In genomic region chr2:64945973-64946736, GRCh38 we compare ENCODE assay signal across 1 cellular context.
TF ChIP-seq lines count a peak whose summit lies in the region.

No MANE protein-coding gene starts in this region.

TF ChIP-seq in GM12878, 131 proteins besides CTCF, POLR2A, EP300 and RAD21 (continued from another document and continues in another):
- peak; percentile 14 for TF ChIP-seq CUX1 (IDR thresholded peaks at IDR 0.05; ENCODE audit: insufficient replicate concordance, low read depth, low read length)
- TF ChIP-seq PRDM15 (CRISPR knock-in tag; IDR thresholded peaks at IDR 0.05): no peak
- TF ChIP-seq BMI1 (IDR thresholded peaks at IDR 0.05; ENCODE audit: borderline replicate concordance): peak; percentile 61; the same call in 1 of the 2 replicates
- TF ChIP-seq ZBTB11 (CRISPR knock-in tag; IDR thresholded peaks at IDR 0.05): no peak
- no peak; the same call in 1 of the 2 replicates for TF ChIP-seq STAT3 (IDR thresholded peaks at IDR 0.05; ENCODE audit: low read depth, low read length)
- peak; percentile 79 for TF ChIP-seq KLF5 (IDR thresholded peaks at IDR 0.05; ENCODE audit: partially characterized antibody)
- peak; percentile 95 for TF ChIP-seq POLR2AphosphoS2 (IDR thresholded peaks at IDR 0.05; ENCODE audit: low read depth, low read length)
- TF ChIP-seq SUPT20H (IDR thresholded peaks at IDR 0.05; ENCODE audit: borderline replicate concordance, control insufficient read depth, low read depth, low read length): no peak
- TF ChIP-seq HCFC1 (IDR thresholded peaks at IDR 0.05; ENCODE audit: low read length): peak; percentile 38; the same call in 1 of the 2 replicates
- TF ChIP-seq IRF5 (IDR thresholded peaks at IDR 0.05; ENCODE audit: borderline replicate concordance): no peak
- TF ChIP-seq TAF1 (IDR thresholded peaks at IDR 0.05; ENCODE audit: borderline replicate concordance, low read depth, low read length): peak; percentile 92
- TF ChIP-seq WRNIP1 (IDR thresholded peaks at IDR 0.05; ENCODE audit: borderline replicate concordance, low read depth, low read length): peak; percentile 67; the same call in 1 of the 2 replicates
- peak; percentile 93; the same call in 1 of the 2 replicates for TF ChIP-seq ZNF207 (IDR thresholded peaks at IDR 0.05; ENCODE audit: borderline replicate concordance)
- peak; percentile 99 for TF ChIP-seq CBFB (IDR thresholded peaks at IDR 0.05; ENCODE audit: low read depth)
- peak; percentile 23 for TF ChIP-seq MYC (IDR thresholded peaks at IDR 0.05; ENCODE audit: insufficient read depth, insufficient read length, insufficient replicate concordance, low read length, severe bottlenecking)
- TF ChIP-seq ZNF622 (IDR thresholded peaks at IDR 0.05): no peak
- TF ChIP-seq IKZF2 (IDR thresholded peaks at IDR 0.05): peak; percentile 56 to 88; a peak in 3 of 4 replicates
- peak; percentile 89 for TF ChIP-seq POU2F2 (IDR thresholded peaks at IDR 0.05; ENCODE audit: borderline replicate concordance, low read depth, low read length)
- peak; percentile 76 for TF ChIP-seq MEF2B (IDR thresholded peaks at IDR 0.05; ENCODE audit: partially characterized antibody, poor library complexity, severe bottlenecking)
- peak; percentile 94 for TF ChIP-seq NBN (IDR thresholded peaks at IDR 0.05)
- TF ChIP-seq SPI1 (IDR thresholded peaks at IDR 0.05; ENCODE audit: borderline replicate concordance, insufficient read depth, low read depth, low read length): peak; percentile 30; the same call in 1 of the 2 replicates
- peak; percentile 91 for TF ChIP-seq USF2 (IDR thresholded peaks at IDR 0.05; ENCODE audit: borderline replicate concordance, low read depth, low read length)
- 0 out of 2 replicates have a peak, but pooled peaks have one; percentile 44 for TF ChIP-seq HDAC2 (IDR thresholded peaks at IDR 0.05)
- peak; percentile 95; the same call in 1 of the 2 replicates for TF ChIP-seq HDGF (IDR thresholded peaks at IDR 0.05)
- TF ChIP-seq MLLT1 (IDR thresholded peaks at IDR 0.05): peak; percentile 91
- peak; percentile 68; the same call in 1 of the 2 replicates for TF ChIP-seq ATF7 (IDR thresholded peaks at IDR 0.05; ENCODE audit: low read depth)
- TF ChIP-seq NRF1 (conservative IDR thresholded peaks at IDR 0.05; ENCODE audit: low read depth, low read length): no peak
- peak; percentile 88 for TF ChIP-seq ATF3 (IDR thresholded peaks at IDR 0.05; ENCODE audit: borderline replicate concordance, extremely low read depth, low read depth, low read length)
- peak; percentile 90 for TF ChIP-seq SMAD1 (IDR thresholded peaks at IDR 0.05; ENCODE audit: low read depth, partially characterized antibody)
- peak; percentile 96 for TF ChIP-seq USF1 (IDR thresholded peaks at IDR 0.05; ENCODE audit: borderline replicate concordance, extremely low read length, insufficient read depth, low read depth, low read length)
- TF ChIP-seq IRF4 (IDR thresholded peaks at IDR 0.05; ENCODE audit: low read depth, low read length): peak; percentile 47; the same call in 1 of the 2 replicates
- TF ChIP-seq YY1 (IDR thresholded peaks at IDR 0.05; ENCODE audit: low read depth, low read length): peak; percentile 54; the same call in 1 of the 2 replicates
- peak; percentile 96 for TF ChIP-seq RAD51 (IDR thresholded peaks at IDR 0.05)
- TF ChIP-seq MAX (IDR thresholded peaks at IDR 0.05; ENCODE audit: low read depth, low read length): peak; percentile 95
- TF ChIP-seq SMAD5 (IDR thresholded peaks at IDR 0.05; ENCODE audit: low read depth): peak; percentile 96
- TF ChIP-seq SKIL (IDR thresholded peaks at IDR 0.05; ENCODE audit: low read depth, poor library complexity, severe bottlenecking): peak; percentile 64
